In the genomic region with DNA sequence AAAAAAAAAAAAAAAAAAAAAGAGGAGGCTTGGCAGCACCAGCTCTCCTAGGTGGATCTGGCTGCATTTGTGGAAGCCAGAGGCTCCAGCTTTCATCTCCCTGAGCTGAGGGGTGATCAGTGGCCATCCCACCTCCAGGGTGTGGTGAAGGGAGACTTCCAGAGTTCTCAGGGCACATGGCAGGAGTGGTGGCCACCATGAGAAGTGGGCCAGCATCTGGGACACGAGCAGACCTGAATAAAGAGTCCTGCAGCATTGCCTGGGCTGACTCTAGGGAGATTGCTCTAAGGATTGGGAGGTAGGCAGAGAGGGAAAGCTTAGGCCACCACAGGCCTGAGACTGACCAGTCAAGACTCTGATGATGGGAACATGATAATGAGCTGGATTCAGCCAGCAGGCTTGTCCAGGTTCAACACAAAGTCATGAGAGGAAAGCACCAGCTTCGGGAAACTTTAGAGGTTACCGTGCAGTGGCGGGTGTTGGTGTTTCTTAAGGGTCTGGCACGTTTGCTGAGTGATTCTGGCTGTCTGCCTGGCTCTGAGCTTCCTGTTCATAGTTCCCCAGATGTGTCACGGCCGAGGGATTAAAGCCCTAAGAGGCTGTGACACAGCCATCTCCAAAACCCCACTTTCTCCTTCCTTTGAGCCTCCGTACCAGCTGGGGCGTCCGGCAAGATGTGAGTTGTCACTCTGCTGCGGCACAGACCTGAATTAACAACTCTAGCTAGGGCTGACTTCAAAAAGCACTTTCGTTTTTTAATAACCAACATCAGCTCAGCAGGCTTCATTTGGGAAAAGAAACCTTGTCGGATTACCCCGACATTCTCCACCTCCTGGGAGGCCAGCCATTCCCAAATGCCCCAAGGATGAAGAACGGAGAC, we compare ENCODE assay signal across 9 cellular contexts. TPM values are rescaled to one million over a fixed set of nuclear protein-coding genes. Genes with fewer than 3 reads are reported as not detected.
DNase-seq lines count a peak whose midpoint lies in the region; ATAC-seq, FAIRE-seq and TF ChIP-seq lines count a peak whose summit lies in the region.
"Had no signal": no experiment of that assay in that cellular context is flagged by ENCODE, and none has a peak within 500 bp of the region (broad histone marks: within the 10 kb centered on the region; RNA-seq: fewer than 3 reads in every experiment).

No MANE protein-coding gene starts in this region.

- H4K91ac ChIP-seq in H1 (replicated peaks; ENCODE audit: insufficient read length, low read length) = no peak overlapping the region

- H3K4me3 ChIP-seq in A549 = peak overlapping the region; percentile 41
- no peak overlapping the region for H3K4me3 ChIP-seq in H1 (ENCODE audit: extremely low read depth in 1 of 4, insufficient read depth in 2 of 4, low read depth in 3 of 4, low read length in 4 of 4)
- H3K4me3 ChIP-seq in ovary = peak overlapping the region; percentile 33

- H3K27ac ChIP-seq in A549 = peak overlapping the region; percentile 96 to 97
- no peak overlapping the region for H3K27ac ChIP-seq in H1 (ENCODE audit: low read depth, low read length)
- H3K27ac ChIP-seq in ovary = peak overlapping the region; percentile 9 to 48

- H4K8ac ChIP-seq in H1 (ENCODE audit: extremely low read depth, insufficient read depth, low read length) = no peak overlapping the region

- H4K20me1 ChIP-seq in H1 (replicated peaks in 1 of 2; ENCODE audit: control insufficient read depth in 1 of 2, insufficient read depth in 2 of 2, low read length in 2 of 2) = no peaks in the 10 kb centered on the region

- H3K4ac ChIP-seq in H1 (replicated peaks; ENCODE audit: insufficient read length, low read depth, low read length) = no peak overlapping the region

- H3K27me3 ChIP-seq in H1 (replicated peaks in 1 of 4; ENCODE audit: control insufficient read depth in 3 of 4, extremely low read depth in 1 of 4, insufficient read depth in 3 of 4, low read length in 3 of 4) (no peaks in the 10 kb centered on the region), ovary (no peaks in the 10 kb centered on the region)

- 0 out of 2 replicates have a peak overlapping the region, but pooled peaks have one; percentile 61 for H2BK15ac ChIP-seq in H1 (ENCODE audit: low read length)

- TF ChIP-seq RAD21 in A549 (conservative IDR thresholded peaks at IDR 0.05 in 1 of 2, IDR thresholded peaks at IDR 0.05 in 1 of 2) = peak in 1 of 2 experiments; percentile 6; a peak in 1 of 5 replicates
- TF ChIP-seq RAD21 in H1 (IDR thresholded peaks at IDR 0.05 in 1 of 2, conservative IDR thresholded peaks at IDR 0.05 in 1 of 2; ENCODE audit: low read depth in 2 of 2, low read length in 2 of 2) = no peak

- H3K4me1 ChIP-seq in A549 (peaks cover 74% of the 10 kb centered on the region), H1 (replicated peaks in 1 of 4; ENCODE audit: control insufficient read depth in 3 of 4, insufficient read depth in 4 of 4, low read length in 3 of 4) (no peaks in the 10 kb centered on the region), ovary (ENCODE audit: insufficient read depth) (peaks cover 12% of the 10 kb centered on the region)

- H3K36me3 ChIP-seq in H1 (ENCODE audit: control insufficient read depth in 2 of 4, insufficient read depth in 4 of 4, low read length in 3 of 4) (no peaks in the 10 kb centered on the region), ovary (no peaks in the 10 kb centered on the region)

- TF ChIP-seq POLR2A in A549 (IDR thresholded peaks at IDR 0.05; ENCODE audit: low read length) (no peak), H1 (IDR thresholded peaks at IDR 0.05; ENCODE audit: control extremely low read depth in 1 of 2, low read depth in 2 of 2, low read length in 2 of 2) (no peak), ovary (IDR thresholded peaks at IDR 0.05) (no peak)

- no peak overlapping the region for H2BK20ac ChIP-seq in H1 (ENCODE audit: low read length)

- H2BK5ac ChIP-seq in H1 (ENCODE audit: low read depth, low read length) = no peak overlapping the region

- no peak overlapping the region for H2AK5ac ChIP-seq in H1 (ENCODE audit: low read depth, low read length)

- peak overlapping the region; percentile 94; the same call in 1 of the 2 replicates for H2AFZ ChIP-seq in H1 (ENCODE audit: low read length)

- H3K9me3 ChIP-seq in A549 = 0 out of 3 replicates have a peak, but pooled peaks cover 2% of the 10 kb centered on the region
- peaks cover 0 to 5% of the 10 kb centered on the region in 2 experiments; a peak in 1 of 4 replicates for H3K9me3 ChIP-seq in H1 (ENCODE audit: insufficient read depth in 2 of 2, low read depth in 1 of 2, low read length in 1 of 2)
- no peaks in the 10 kb centered on the region for H3K9me3 ChIP-seq in ovary

- H3K4me2 ChIP-seq in A549 (peak overlapping the region; percentile 74), H1 (ENCODE audit: insufficient read depth in 1 of 2, low read depth in 2 of 2, low read length in 2 of 2) (no peak overlapping the region)

- H3K79me1 ChIP-seq in H1 (ENCODE audit: low read depth, low read length) = no peaks in the 10 kb centered on the region

- ATAC-seq in A549 (peak; percentile 51 to 61), GM19351 (IDR thresholded peaks at IDR 0.05; ENCODE audit: unreplicated experiment) (peak; percentile 80), HG03442 (IDR thresholded peaks at IDR 0.05; ENCODE audit: unreplicated experiment) (peak; percentile 82)

- H3K9ac ChIP-seq in H1 (replicated peaks in 1 of 4; ENCODE audit: extremely low read depth in 1 of 4, low read depth in 3 of 4, low read length in 3 of 4) = no peak overlapping the region

- no peak overlapping the region for H2BK120ac ChIP-seq in H1 (replicated peaks; ENCODE audit: low read depth, low read length)

- DNase-seq in A549 (ENCODE audit: low read depth in 1 of 2, low spot score in 1 of 2) (peak in 1 of 2 experiments; percentile 71), H1 (ENCODE audit: low read depth in 1 of 2, low spot score in 2 of 2) (no peak), ovary (peak; percentile 59 to 80 (median 68)), ureter (ENCODE audit: low spot score) (peak; percentile 59), G401 (ENCODE audit: low spot score) (no peak)
- peak; percentile 29 for DNase-seq in activated CD4-positive, alpha-beta T cell treated with anti-CD3 and anti-CD28 coated beads, Interleukin-2, amount 50 U/mL, for 1 hour

- no peak overlapping the region for H3K23ac ChIP-seq in H1 (ENCODE audit: insufficient read length)

- no peak overlapping the region for H3K14ac ChIP-seq in H1 (ENCODE audit: insufficient read length)

- H3K56ac ChIP-seq in H1 (replicated peaks; ENCODE audit: insufficient read length, low read depth, low read length) = no peak overlapping the region

- no peak overlapping the region for H3K18ac ChIP-seq in H1 (ENCODE audit: extremely low read depth, low read length)

- TF ChIP-seq CTCF in A549 (IDR thresholded peaks at IDR 0.05) (no peak), H1 (IDR thresholded peaks at IDR 0.05; ENCODE audit: control extremely low read depth in 1 of 3, insufficient read depth in 1 of 3, low read depth in 1 of 3, low read length in 3 of 3) (no peak), ovary (IDR thresholded peaks at IDR 0.05) (no peak)

- in situ Hi-C loops in G401 (cut with HindIII; ENCODE audit: low sequenced_read_pairs) = no loop called here

- CTCF ChIA-PET in A549 (lab: Yijun Ruan, JAX) (interaction anchor here (0.8 to 3.7 kb wide), 9 partner anchors 12 to 136 kb away, joined by 3 to 29 read pairs (median 3); a partner anchor contains a TSS), H1 (lab: Charles Lee; ENCODE audit: partially characterized antibody) (interaction anchor here (0.8 to 1.4 kb wide), 6 partner anchors 12 to 339 kb away, joined by 3 read pairs; no protein-coding TSS in a partner anchor)

- FAIRE-seq in A549 (lab: Jason Lieb, UNC) (no peak), H1 (lab: Jason Lieb, UNC) (no peak)
- FAIRE-seq: G401.6 had no signal

- H3K79me2 ChIP-seq in H1 (ENCODE audit: control insufficient read depth in 1 of 2, insufficient read depth in 2 of 2, low read length in 2 of 2) = no peaks in the 10 kb centered on the region

- intact Hi-C loops in ovary (cut with DNase I) = loop anchor here in 1 of 4 donors (10.0 kb wide), 1 partner anchor 79 kb away; no protein-coding TSS in a partner anchor

- H2BK12ac ChIP-seq in H1 (ENCODE audit: low read depth, low read length) = no peak overlapping the region

- WGBS in A549 (ENCODE audit: missing lambda C conversion rate) = 1% methylated on average over 15 of the region's 15 CpGs
- WGBS in H1 (ENCODE audit: extremely low coverage in 1 of 2, insufficient coverage in 1 of 2, insufficient read length in 1 of 2, insufficient replicate concordance in 2 of 2, low coverage in 1 of 2, low lambda C conversion rate in 2 of 2, missing lambda C conversion rate in 1 of 2), 2 experiments = 90% methylated on average over 15 of the region's 15 CpGs; no CpG with 5 or more reads in 1 of the 2 experiments
- WGBS in ovary, 3 donors = 8 to 12% (median 10%) methylated on average over 15 of the region's 15 CpGs

- H3K23me2 ChIP-seq in H1 (ENCODE audit: low read depth, low read length) = no peaks in the 10 kb centered on the region

- no peak overlapping the region for H4K5ac ChIP-seq in H1 (ENCODE audit: insufficient read length, low read depth, low read length)

- POLR2A ChIA-PET in A549 (lab: Yijun Ruan, JAX) (interaction anchor here (0.8 to 3.1 kb wide), 2 partner anchors 34 to 39 kb away, joined by 4 to 16 read pairs; no protein-coding TSS in a partner anchor), H1 (lab: Charles Lee; ENCODE audit: partially characterized antibody) (no interaction called here)

- TF ChIP-seq EP300 in A549 (IDR thresholded peaks at IDR 0.05) (no peak), H1 (IDR thresholded peaks at IDR 0.05; ENCODE audit: borderline replicate concordance in 1 of 2, low read depth in 2 of 2, low read length in 2 of 2) (no peak), ovary (IDR thresholded peaks at IDR 0.05) (no peak)

RNA-seq across cellular contexts. Expression of a gene that starts 38.3 kb away (rescaled TPM):
- polyA plus RNA-seq in A549 (2011; rRNA removed) (34.7 and 38.0 TPM in 2 replicates), A549 (2017; fragmentation: RNase III; extraction: RNeasy Plus Mini Kit Qiagen cat#74134 plus additional on column Dnase treatment) (25.3 to 35.9 TPM (median 32.5 TPM) in 3 replicates), H1 (2011; rRNA removed) (0.19 and 0.47 TPM in 2 replicates), ovary (10 to 100 TPM; 36.3 to 76.7 TPM)
- 11.8 and 16.3 TPM in 2 replicates for polyA plus RNA-seq in A549 (2012; cell fraction: cytosol; rRNA removed)
- 8.9 and 11.5 TPM in 2 replicates for polyA plus RNA-seq in A549 (2012; cell fraction: nucleus; rRNA removed)
- polyA minus RNA-seq in A549 (2011; rRNA and poly(A)+ RNA removed) = 16.1 and 16.2 TPM in 2 replicates
- total RNA-seq in H1 (2021; fragmentation: NEBNext Ultra II Directional; extraction: Animal tissue kit (Norgen Biotek cat#: 25700)) = 0.34 and 0.46 TPM in 2 replicates
- 0.26 TPM for polyA plus RNA-seq in H1 (2011; cell fraction: cytosol; rRNA removed)
- polyA plus RNA-seq in H1 (2011; cell fraction: nucleus; rRNA removed) = 0.27 TPM
- polyA plus RNA-seq in H1 (2012, experiment 1 of 2) = 0.07 to 0.39 TPM (median 0.13 TPM) in 4 replicates
- polyA plus RNA-seq in H1 (2012, experiment 2 of 2) = not detected
- 0.45 TPM for polyA plus RNA-seq in H1 (2013, experiment 1 of 2)
- polyA plus RNA-seq in H1 (2013, experiment 2 of 2) = 0.28 TPM
- polyA minus RNA-seq in H1 (2011; rRNA and poly(A)+ RNA removed) = 0.22 and 0.28 TPM in 2 replicates
- not detected for polyA minus RNA-seq in H1 (2011; cell fraction: cytosol; rRNA and poly(A)+ RNA removed)
- polyA minus RNA-seq in H1 (2011; cell fraction: nucleus; rRNA and poly(A)+ RNA removed) = 0.50 TPM
- total RNA-seq in ovary (100 to 1,000 TPM in 2 of 7 donors, 10 to 100 TPM in 4, 1 to 10 TPM in 1; 6.5 to 142 (median 36.5) TPM), ureter (93.3 TPM)
- total RNA-seq in G401 (2014; rRNA removed; shearing (Covaris generic)) = not detected in 2 replicates

Comparison
In these comparisons a context has a peak if more than half of its experiments do, and no peak if none do; other contexts are left out.
1. DNase-seq: peak in activated CD4-positive, alpha-beta T cell treated with anti-CD3 and anti-CD28 coated beads, Interleukin-2, amount 50 U/mL, for 1 hour (single experiment), ovary (5 of 5) and ureter (single experiment); none in H1 (0 of 2) and G401 (single experiment).
2. H3K4me3 ChIP-seq: peak in A549 (single experiment) and ovary (single experiment); none in H1 (0 of 4).
3. Peak in every context shown above with its lines, with median percentiles within 50 percentile points of each other: ATAC-seq.